In the genomic region with DNA sequence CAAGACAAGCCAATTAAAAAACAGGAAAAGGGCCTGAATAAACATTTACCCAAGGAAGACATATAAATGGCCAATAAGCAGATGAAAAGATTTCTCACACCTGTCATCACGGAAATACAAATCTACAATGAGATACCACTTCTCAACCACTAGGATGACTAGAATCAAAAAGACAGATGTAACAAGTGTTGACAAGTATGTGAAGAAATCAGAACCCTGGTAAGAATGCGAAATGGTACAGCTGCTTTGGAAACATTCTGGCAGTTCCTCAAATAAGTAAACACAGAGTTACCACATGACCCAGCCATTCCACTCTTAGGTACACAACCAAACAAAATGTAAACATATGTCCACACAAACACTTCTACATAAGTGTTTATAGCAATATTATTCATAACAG, we compare ENCODE assay signal across 11 cellular contexts. TPM values are rescaled to one million over a fixed set of nuclear protein-coding genes. Genes with fewer than 3 reads are reported as not detected.
A peak's percentile ranks its signal among the peaks of the same experiment; 100 is the strongest.
DNase-seq lines count a peak whose midpoint lies in the region; ATAC-seq, FAIRE-seq and TF ChIP-seq lines count a peak whose summit lies in the region.
"Had no signal": no experiment of that assay in that cellular context is flagged by ENCODE, and none has a peak within 500 bp of the region (broad histone marks: within the 10 kb centered on the region; RNA-seq: fewer than 3 reads in every experiment).

No MANE protein-coding gene starts in this region.

- peaks cover 71% of the 10 kb centered on the region for H3K36me3 ChIP-seq in RWPE2 (ENCODE audit: low read depth)

- H3K27ac ChIP-seq in A549, result no peak overlapping the region
- no peak overlapping the region for H3K27ac ChIP-seq in RWPE2 (ENCODE audit: poor library complexity, severe bottlenecking)

- no peaks in the 10 kb centered on the region for H3K9me3 Mint-ChIP-seq in glutamatergic neuron (ENCODE audit: unreplicated experiment)
- H3K9me3 Mint-ChIP-seq: CD4-positive, alpha-beta memory T cell had no signal

- TF ChIP-seq POLR2A in A549 (IDR thresholded peaks at IDR 0.05; ENCODE audit: low read length), result no peak

- no peak overlapping the region for H3K4me3 Mint-ChIP-seq in glutamatergic neuron (ENCODE audit: unreplicated experiment)
- H3K4me3 Mint-ChIP-seq: CD4-positive, alpha-beta memory T cell had no signal

- POLR2A ChIA-PET in A549 (lab: Yijun Ruan, JAX), result no interaction called here

- no peaks in the 10 kb centered on the region for H3K36me3 Mint-ChIP-seq in glutamatergic neuron (ENCODE audit: unreplicated experiment)

- TF ChIP-seq CTCF in A549 (IDR thresholded peaks at IDR 0.05), result no peak
- no peak for TF ChIP-seq CTCF in RWPE2 (IDR thresholded peaks at IDR 0.05; ENCODE audit: poor library complexity, severe bottlenecking)
- TF ChIP-seq CTCF in glutamatergic neuron (IDR thresholded peaks at IDR 0.05; ENCODE audit: partially characterized antibody, unreplicated experiment), result peak; percentile 44

- no peak overlapping the region for H3K4me3 ChIP-seq in A549
- H3K4me3 ChIP-seq in RWPE2 (ENCODE audit: severe bottlenecking), result no peak overlapping the region

- CTCF ChIA-PET in A549 (lab: Yijun Ruan, JAX), result interaction anchor here (0.6 to 1.6 kb wide), 5 partner anchors 10 to 413 kb away, joined by 3 to 7 read pairs (median 3); no protein-coding TSS in a partner anchor

- H3K27me3 Mint-ChIP-seq in glutamatergic neuron (ENCODE audit: unreplicated experiment), result no peaks in the 10 kb centered on the region
- H3K27me3 Mint-ChIP-seq: CD4-positive, alpha-beta memory T cell had no signal

- no peak for TF ChIP-seq EP300 in A549 (IDR thresholded peaks at IDR 0.05)

- 74% methylated on average over 2 of the region's 2 CpGs for WGBS in A549 (ENCODE audit: missing lambda C conversion rate)

- no peak for TF ChIP-seq RAD21 in A549 (conservative IDR thresholded peaks at IDR 0.05 in 1 of 2, IDR thresholded peaks at IDR 0.05 in 1 of 2)

- no peak overlapping the region for H3K27ac Mint-ChIP-seq in glutamatergic neuron (ENCODE audit: unreplicated experiment)

- H3K4me2 ChIP-seq in A549, result no peak overlapping the region

- ATAC-seq in A549, result peak; percentile 60 to 73; a peak in 5 of 6 replicates
- ATAC-seq in RWPE2 (ENCODE audit: low read depth), result peak; percentile 51; the same call in 2 of the 3 replicates
- ATAC-seq in GM19452 (IDR thresholded peaks at IDR 0.05; ENCODE audit: unreplicated experiment), result no peak
- ATAC-seq in HG02938 (IDR thresholded peaks at IDR 0.05; ENCODE audit: unreplicated experiment), result no peak

- H3K4me1 ChIP-seq in A549 (no peaks in the 10 kb centered on the region), RWPE2 (ENCODE audit: insufficient read depth, poor library complexity, severe bottlenecking) (no peaks in the 10 kb centered on the region)

- FAIRE-seq in A549 (lab: Jason Lieb, UNC), result no peak

- no peaks in the 10 kb centered on the region for H3K4me1 Mint-ChIP-seq in glutamatergic neuron (ENCODE audit: low read depth, unreplicated experiment)

- no peaks in the 10 kb centered on the region for H3K27me3 ChIP-seq in RWPE2 (ENCODE audit: insufficient read depth, poor library complexity, severe bottlenecking)

- H3K9me3 ChIP-seq in A549, result no peaks in the 10 kb centered on the region
- H3K9me3 ChIP-seq in RWPE2 (ENCODE audit: severe bottlenecking), result no peaks in the 10 kb centered on the region

- DNase-seq in A549 (ENCODE audit: low read depth in 1 of 2, low spot score in 1 of 2) (peak in 1 of 2 experiments; percentile 56), H4 (ENCODE audit: low spot score) (peak; percentile 36), RWPE2 (ENCODE audit: low spot score) (no peak), glutamatergic neuron (no peak), SK-N-DZ (ENCODE audit: low spot score) (no peak), COLO668 (lab: John Stamatoyannopoulos, UW; ENCODE audit: unreplicated experiment) (no peak)
- DNase-seq: CD4-positive, alpha-beta memory T cell; head of caudate nucleus; NCI-H2227 treated with DMSO at 0.1 percent for 48 hours had no signal

TF ChIP-seq in A549, 52 proteins besides CTCF, POLR2A, EP300 and RAD21:
- TF ChIP-seq TFCP2L1 (CRISPR knock-in tag; IDR thresholded peaks at IDR 0.05) (no peak), ZSCAN20 (CRISPR knock-in tag; IDR thresholded peaks at IDR 0.05) (no peak), RNF2 (IDR thresholded peaks at IDR 0.05; ENCODE audit: borderline replicate concordance, low read depth) (no peak), CHD2 (IDR thresholded peaks at IDR 0.05; ENCODE audit: low read length, partially characterized antibody) (no peak)
TF ChIP-seq in A549: peak in this region for 0.

RNA-seq across cellular contexts. Expression of gene LEAP2, which starts 32.5 kb away (rescaled TPM):
- polyA plus RNA-seq in A549 (2011; rRNA removed) (4.1 and 4.8 TPM in 2 replicates), A549 (2017; fragmentation: RNase III; extraction: RNeasy Plus Mini Kit Qiagen cat#74134 plus additional on column Dnase treatment) (1.6 to 2.1 TPM (median 2.0 TPM) in 3 replicates)
- polyA plus RNA-seq in A549 (2012; cell fraction: cytosol; rRNA removed), result 0.76 and 0.95 TPM in 2 replicates
- polyA plus RNA-seq in A549 (2012; cell fraction: nucleus; rRNA removed), result 2.8 and 3.7 TPM in 2 replicates
- polyA minus RNA-seq in A549 (2011; rRNA and poly(A)+ RNA removed), result 1.6 and 2.5 TPM in 2 replicates
- 0.08 and 0.25 TPM in 2 replicates for total RNA-seq in H4 (2014; rRNA removed; shearing (Covaris generic))
- total RNA-seq in glutamatergic neuron (ENCODE audit: unreplicated experiment), result 2.5 TPM
- 2.1 and 2.8 TPM in 2 replicates for polyA plus RNA-seq in SK-N-DZ (2014; cell fraction: cytosol; rRNA removed)
- polyA plus RNA-seq in SK-N-DZ (2014; cell fraction: nucleus; rRNA removed), result 10.0 and 11.1 TPM in 2 replicates

RNA-seq across cellular contexts. Expression of gene UQCRQ, which starts 39.5 kb away (rescaled TPM):
- polyA plus RNA-seq in A549 (2011; rRNA removed), result 497 and 500 TPM in 2 replicates
- 596 and 681 TPM in 2 replicates for polyA plus RNA-seq in A549 (2012; cell fraction: cytosol; rRNA removed)
- polyA plus RNA-seq in A549 (2012; cell fraction: nucleus; rRNA removed), result 231 and 239 TPM in 2 replicates
- polyA plus RNA-seq in A549 (2017; fragmentation: RNase III; extraction: RNeasy Plus Mini Kit Qiagen cat#74134 plus additional on column Dnase treatment), result 424 to 448 TPM (median 441 TPM) in 3 replicates
- 25.3 and 26.6 TPM in 2 replicates for polyA minus RNA-seq in A549 (2011; rRNA and poly(A)+ RNA removed)
- total RNA-seq in H4 (2014; rRNA removed; shearing (Covaris generic)), result 534 and 752 TPM in 2 replicates
- 163 TPM for total RNA-seq in glutamatergic neuron (ENCODE audit: unreplicated experiment)
- polyA plus RNA-seq in SK-N-DZ (2014; cell fraction: cytosol; rRNA removed), result 304 and 322 TPM in 2 replicates
- polyA plus RNA-seq in SK-N-DZ (2014; cell fraction: nucleus; rRNA removed), result 263 and 295 TPM in 2 replicates

RNA-seq across cellular contexts. Expression of gene GDF9, which starts 39.7 kb away (rescaled TPM):
- polyA plus RNA-seq in A549 (2011; rRNA removed) (0.83 and 0.85 TPM in 2 replicates), A549 (2017; fragmentation: RNase III; extraction: RNeasy Plus Mini Kit Qiagen cat#74134 plus additional on column Dnase treatment) (0.25 to 0.49 TPM (median 0.37 TPM) in 3 replicates)
- polyA plus RNA-seq in A549 (2012; cell fraction: cytosol; rRNA removed), result 0.24 and 0.31 TPM in 2 replicates
- polyA plus RNA-seq in A549 (2012; cell fraction: nucleus; rRNA removed), result 0.28 and 0.54 TPM in 2 replicates
- 0.25 and 0.34 TPM in 2 replicates for polyA minus RNA-seq in A549 (2011; rRNA and poly(A)+ RNA removed)
- 0.04 and 0.19 TPM in 2 replicates for total RNA-seq in H4 (2014; rRNA removed; shearing (Covaris generic))
- 0.69 TPM for total RNA-seq in glutamatergic neuron (ENCODE audit: unreplicated experiment)
- polyA plus RNA-seq in SK-N-DZ (2014; cell fraction: cytosol; rRNA removed), result 1.2 and 2.4 TPM in 2 replicates
- polyA plus RNA-seq in SK-N-DZ (2014; cell fraction: nucleus; rRNA removed), result 3.5 and 3.7 TPM in 2 replicates

RNA-seq across cellular contexts. Expression of gene AFF4, which starts 57.5 kb away (rescaled TPM):
- polyA plus RNA-seq in A549 (2011; rRNA removed) (43.5 and 52.7 TPM in 2 replicates), A549 (2017; fragmentation: RNase III; extraction: RNeasy Plus Mini Kit Qiagen cat#74134 plus additional on column Dnase treatment) (20.8 to 22.4 TPM (median 22.1 TPM) in 3 replicates)
- polyA plus RNA-seq in A549 (2012; cell fraction: cytosol; rRNA removed), result 5.6 and 8.0 TPM in 2 replicates
- 5.9 and 7.4 TPM in 2 replicates for polyA plus RNA-seq in A549 (2012; cell fraction: nucleus; rRNA removed)
- polyA minus RNA-seq in A549 (2011; rRNA and poly(A)+ RNA removed), result 83.9 and 91.1 TPM in 2 replicates
- total RNA-seq in H4 (2014; rRNA removed; shearing (Covaris generic)), result 19.3 and 31.7 TPM in 2 replicates
- total RNA-seq in glutamatergic neuron (ENCODE audit: unreplicated experiment), result 135 TPM
- 21.1 and 27.0 TPM in 2 replicates for polyA plus RNA-seq in SK-N-DZ (2014; cell fraction: cytosol; rRNA removed)
- 19.3 and 27.2 TPM in 2 replicates for polyA plus RNA-seq in SK-N-DZ (2014; cell fraction: nucleus; rRNA removed)

Comparison
In these comparisons a context has a peak if more than half of its experiments do, and no peak if none do; other contexts are left out.
1. ATAC-seq: peak in A549 (2 of 2) and RWPE2 (single experiment); none in GM19452 (single experiment) and HG02938 (single experiment).